In genomic region chr18:52861558-52861957, GRCh38 we compare ENCODE assay signal across 28 cellular contexts.
"Had no signal": no experiment of that assay in that cellular context is flagged by ENCODE, and none has a peak within 500 bp of the region (broad histone marks: within the 10 kb centered on the region; RNA-seq: fewer than 3 reads in every experiment).

No MANE protein-coding gene starts in this region.

- H3K4me3 ChIP-seq: colonic mucosa, coronary artery, dorsolateral prefrontal cortex, esophagus muscularis mucosa, esophagus squamous epithelium, gastrocnemius medialis, gastroesophageal sphincter, heart left ventricle, heart right ventricle had no signal

- H3K36me3 ChIP-seq: colonic mucosa, esophagus muscularis mucosa, esophagus squamous epithelium, gastrocnemius medialis, gastroesophageal sphincter, heart left ventricle, heart right ventricle had no signal

- H3K4me1 ChIP-seq: colonic mucosa, esophagus muscularis mucosa, esophagus squamous epithelium, foreskin keratinocyte, gastrocnemius medialis, gastroesophageal sphincter, heart left ventricle, heart right ventricle had no signal

- H3K27me3 ChIP-seq: colonic mucosa, dorsolateral prefrontal cortex, esophagus muscularis mucosa, esophagus squamous epithelium, foreskin keratinocyte, gastrocnemius medialis, gastroesophageal sphincter, heart left ventricle, heart right ventricle had no signal

- FAIRE-seq: colon, endometrium, endothelial cell of umbilical vein, frontal cortex had no signal

- DNase-seq: colonic mucosa; cortex of kidney; dermis blood vessel endothelial cell; dorsolateral prefrontal cortex; effector CD4-positive, alpha-beta T cell; effector CD8-positive, alpha-beta T cell; effector memory CD4-positive, alpha-beta T cell; effector memory CD8-positive, alpha-beta T cell; endodermal cell; erythroblast; esophagus squamous epithelium; foreskin fibroblast; foreskin keratinocyte; foreskin melanocyte; gastrocnemius medialis; glutamatergic neuron; head of caudate nucleus; heart left ventricle; heart right ventricle had no signal

- H3K9me3 ChIP-seq: colonic mucosa, esophagus muscularis mucosa, esophagus squamous epithelium, gastrocnemius medialis, gastroesophageal sphincter had no signal

- ATAC-seq: effector memory CD8-positive, alpha-beta T cell; esophagus mucosa; foreskin keratinocyte; gastrocnemius medialis; gastroesophageal sphincter; heart left ventricle; heart right ventricle had no signal

- H3K27ac ChIP-seq: colonic mucosa, coronary artery, dorsolateral prefrontal cortex, epithelial cell of prostate, esophagus muscularis mucosa, esophagus squamous epithelium, foreskin keratinocyte, gastrocnemius medialis, gastroesophageal sphincter, heart left ventricle, heart right ventricle had no signal
